ENCODE assay signal across 19 cellular contexts in genomic region chr12:122855071-122855829, GRCh38.
"Had no signal": no experiment of that assay in that cellular context is flagged by ENCODE, and none has a peak within 500 bp of the region (broad histone marks: within the 10 kb centered on the region; RNA-seq: fewer than 3 reads in every experiment).

No MANE protein-coding gene starts in this region.

- H3K9me3 ChIP-seq: adrenal gland, left ventricle myocardium inferior, mucosa of descending colon, ovary, tibial nerve had no signal

- H3K27me3 Mint-ChIP-seq: activated naive CD4-positive, alpha-beta T cell treated with anti-CD3 and anti-CD28 coated beads, Interleukin-2, amount 50 U/mL, for 24 hours; naive B cell had no signal

- H3K27me3 ChIP-seq: adrenal gland, neural progenitor cell, ovary, tibial nerve had no signal

- DNase-seq: activated CD4-positive, alpha-beta T cell treated with anti-CD3 and anti-CD28 coated beads, Interleukin-2, amount 50 U/mL, for 4 hours; activated CD4-positive, CD25-positive, alpha-beta regulatory T cell treated with anti-CD3 and anti-CD28 coated beads, Interleukin-2, amount 50 U/mL, for 72 hours; activated effector memory CD4-positive, alpha-beta T cell treated with anti-CD3 and anti-CD28 coated beads, Interleukin-2, amount 50 U/mL, for 16 hours; activated T-cell treated with anti-CD3 and anti-CD28 coated beads, Interleukin-2, amount 50 U/mL, for 72 hours; adrenal gland; erythroblast; left ventricle myocardium inferior; mucosa of descending colon; naive B cell; ovary; stimulated activated CD4-positive, alpha-beta T cell treated with anti-CD3 and anti-CD28 coated beads, Interleukin-4, amount 100 ng/mL, for 24 hours had no signal

- H3K4me1 Mint-ChIP-seq: activated naive CD4-positive, alpha-beta T cell treated with anti-CD3 and anti-CD28 coated beads, Interleukin-2, amount 50 U/mL, for 24 hours; stimulated activated effector memory CD8-positive, alpha-beta T cell treated with anti-CD3 and anti-CD28 coated beads, Interleukin-12 subunit alpha, Interleukin-12 subunit beta, amount 100 ng/mL, for 72 hours had no signal

- H3K36me3 ChIP-seq: neural progenitor cell, ovary had no signal

- H2AFZ ChIP-seq: neural progenitor cell had no signal

- H3K4me1 ChIP-seq: neural progenitor cell had no signal

- H3K27ac ChIP-seq: adrenal gland, left ventricle myocardium inferior, neural progenitor cell, ovary, tibial nerve, VCaP had no signal

- H3K4me3 Mint-ChIP-seq: activated naive CD4-positive, alpha-beta T cell treated with anti-CD3 and anti-CD28 coated beads, Interleukin-2, amount 50 U/mL, for 24 hours; activated T-cell treated with anti-CD3 and anti-CD28 coated beads, Interleukin-2, amount 50 U/mL, for 72 hours; naive B cell; neural progenitor cell; stimulated activated effector memory CD8-positive, alpha-beta T cell treated with anti-CD3 and anti-CD28 coated beads, Interleukin-12 subunit alpha, Interleukin-12 subunit beta, amount 100 ng/mL, for 72 hours; T-helper 1 cell treated with Interleukin-12 subunit alpha and Interleukin-12 subunit beta and Interleukin-4 antibody, amounts not matched to agents 30 μg/mL and 1 μg/mL, for 36 hours had no signal

- H3K4me2 ChIP-seq: neural progenitor cell, smooth muscle cell had no signal

- H3K4me3 ChIP-seq: adrenal gland, left ventricle myocardium inferior, mucosa of descending colon, neural progenitor cell, ovary, smooth muscle cell, tibial nerve had no signal

- H3K27ac Mint-ChIP-seq: activated naive CD4-positive, alpha-beta T cell treated with anti-CD3 and anti-CD28 coated beads, Interleukin-2, amount 50 U/mL, for 24 hours; activated T-cell treated with anti-CD3 and anti-CD28 coated beads, Interleukin-2, amount 50 U/mL, for 72 hours; neural progenitor cell; stimulated activated effector memory CD8-positive, alpha-beta T cell treated with anti-CD3 and anti-CD28 coated beads, Interleukin-12 subunit alpha, Interleukin-12 subunit beta, amount 100 ng/mL, for 72 hours; T-helper 1 cell treated with Interleukin-12 subunit alpha and Interleukin-12 subunit beta and Interleukin-4 antibody, amounts not matched to agents 30 μg/mL and 1 μg/mL, for 36 hours had no signal

- H3K9me3 Mint-ChIP-seq: activated naive CD4-positive, alpha-beta T cell treated with anti-CD3 and anti-CD28 coated beads, Interleukin-2, amount 50 U/mL, for 24 hours; activated T-cell treated with anti-CD3 and anti-CD28 coated beads, Interleukin-2, amount 50 U/mL, for 72 hours; naive B cell; neural progenitor cell; stimulated activated effector memory CD8-positive, alpha-beta T cell treated with anti-CD3 and anti-CD28 coated beads, Interleukin-12 subunit alpha, Interleukin-12 subunit beta, amount 100 ng/mL, for 72 hours; T-helper 1 cell treated with Interleukin-12 subunit alpha and Interleukin-12 subunit beta and Interleukin-4 antibody, amounts not matched to agents 30 μg/mL and 1 μg/mL, for 36 hours had no signal

- ATAC-seq: mucosa of descending colon; sciatic nerve; stimulated activated effector memory CD8-positive, alpha-beta T cell treated with anti-CD3 and anti-CD28 coated beads, Interleukin-12 subunit alpha, Interleukin-12 subunit beta, amount 100 ng/mL, for 72 hours had no signal
